8 cellular contexts compared by ENCODE assay signal in genomic region chr16:48353565-48354163, GRCh38. TPM values are rescaled to one million over a fixed set of nuclear protein-coding genes. Genes with fewer than 3 reads are reported as not detected.
DNase-seq lines count a peak whose midpoint lies in the region; ATAC-seq and TF ChIP-seq lines count a peak whose summit lies in the region.

No MANE protein-coding gene starts in this region.

- no peaks in the 10 kb centered on the region for H3K9me3 ChIP-seq in RWPE2 (ENCODE audit: severe bottlenecking)
- no peaks in the 10 kb centered on the region for H3K9me3 ChIP-seq in trophoblast cell (ENCODE audit: insufficient read depth, low read depth, low read length)
- no peaks in the 10 kb centered on the region for H3K9me3 ChIP-seq in uterus

- no peak overlapping the region for H2AFZ ChIP-seq in trophoblast cell (ENCODE audit: insufficient read depth, low read length, poor library complexity)

- ATAC-seq in GM21360 (IDR thresholded peaks at IDR 0.05; ENCODE audit: unreplicated experiment): peak; percentile 69
- ATAC-seq in RWPE2 (ENCODE audit: low read depth): peak; percentile 87
- ATAC-seq in activated T-helper 17 cell treated with anti-CD3 and anti-CD28 coated beads, Interleukin-2, amount 50 U/mL, for 72 hours (replicated peaks): peak; percentile 71

- H3K27ac Mint-ChIP-seq in IgD-negative memory B cell: peak overlapping the region; percentile 22 to 84 (median 77)
- no peak overlapping the region for H3K27ac Mint-ChIP-seq in activated T-helper 17 cell treated with anti-CD3 and anti-CD28 coated beads, Interleukin-2, amount 50 U/mL, for 72 hours

- no CpG with 5 or more reads among the region's 7 CpGs for WGBS in trophoblast cell (ENCODE audit: extremely low coverage, insufficient coverage, insufficient read length)

- no peak overlapping the region for H3K4ac ChIP-seq in trophoblast cell (ENCODE audit: low read depth, low read length)

- no peak overlapping the region for H3K18ac ChIP-seq in trophoblast cell (ENCODE audit: low read length)

- intact Hi-C loops in uterus (cut with DNase I; ENCODE audit: low total_unique reads): loop anchor here (10.0 kb wide), 1 partner anchor 271 kb away; no protein-coding TSS in a partner anchor

- H3K4me1 Mint-ChIP-seq in IgD-negative memory B cell: peaks cover 10 to 18% (median 17%) of the 10 kb centered on the region in 3 donors
- peaks cover 10% of the 10 kb centered on the region for H3K4me1 Mint-ChIP-seq in activated T-helper 17 cell treated with anti-CD3 and anti-CD28 coated beads, Interleukin-2, amount 50 U/mL, for 72 hours

- no peaks in the 10 kb centered on the region for H3K9me3 Mint-ChIP-seq in IgD-negative memory B cell
- H3K9me3 Mint-ChIP-seq in activated T-helper 17 cell treated with anti-CD3 and anti-CD28 coated beads, Interleukin-2, amount 50 U/mL, for 72 hours: no peaks in the 10 kb centered on the region

- no peak overlapping the region for H3K27ac ChIP-seq in RWPE2 (ENCODE audit: poor library complexity, severe bottlenecking)
- H3K27ac ChIP-seq in trophoblast cell (ENCODE audit: low read depth, low read length): no peak overlapping the region
- no peak overlapping the region for H3K27ac ChIP-seq in uterus

- no peak overlapping the region for H3K9ac ChIP-seq in trophoblast cell (ENCODE audit: low read length)

- peaks cover 2% of the 10 kb centered on the region for H3K36me3 Mint-ChIP-seq in IgD-negative memory B cell
- peaks cover 91% of the 10 kb centered on the region for H3K36me3 Mint-ChIP-seq in activated T-helper 17 cell treated with anti-CD3 and anti-CD28 coated beads, Interleukin-2, amount 50 U/mL, for 72 hours (ENCODE audit: low read depth)

- no peaks in the 10 kb centered on the region for H3K27me3 Mint-ChIP-seq in IgD-negative memory B cell
- no peaks in the 10 kb centered on the region for H3K27me3 Mint-ChIP-seq in activated T-helper 17 cell treated with anti-CD3 and anti-CD28 coated beads, Interleukin-2, amount 50 U/mL, for 72 hours

- H3K79me1 ChIP-seq in trophoblast cell (ENCODE audit: low read length): no peaks in the 10 kb centered on the region

- H3K4me3 Mint-ChIP-seq in IgD-negative memory B cell: no peak overlapping the region
- H3K4me3 Mint-ChIP-seq in activated T-helper 17 cell treated with anti-CD3 and anti-CD28 coated beads, Interleukin-2, amount 50 U/mL, for 72 hours: no peak overlapping the region

- no peak overlapping the region for H2BK12ac ChIP-seq in trophoblast cell (ENCODE audit: low read length)

- no peak overlapping the region for H4K8ac ChIP-seq in trophoblast cell (ENCODE audit: low read depth, low read length)

- H4K91ac ChIP-seq in trophoblast cell (ENCODE audit: low read depth, low read length): no peak overlapping the region

- H2BK5ac ChIP-seq in trophoblast cell (ENCODE audit: low read depth, low read length, poor library complexity): no peak overlapping the region

- H4K12ac ChIP-seq in trophoblast cell (ENCODE audit: low read depth, low read length): no peak overlapping the region

- no peak overlapping the region for H3K4me3 ChIP-seq in RWPE2 (ENCODE audit: severe bottlenecking)
- no peak overlapping the region for H3K4me3 ChIP-seq in foreskin fibroblast (ENCODE audit: low read depth in 1 of 2, low read length in 2 of 2)
- H3K4me3 ChIP-seq in trophoblast cell (ENCODE audit: low read depth, low read length): no peak overlapping the region
- no peak overlapping the region for H3K4me3 ChIP-seq in uterus

- H3K23ac ChIP-seq in trophoblast cell (ENCODE audit: low read length): no peak overlapping the region

- H3K4me1 ChIP-seq in RWPE2 (ENCODE audit: insufficient read depth, poor library complexity, severe bottlenecking) (peaks cover 4% of the 10 kb centered on the region), trophoblast cell (ENCODE audit: control insufficient read depth in 1 of 2, insufficient read depth in 2 of 2, low read length in 2 of 2) (no peaks in the 10 kb centered on the region), uterus (no peaks in the 10 kb centered on the region)

- H2BK120ac ChIP-seq in trophoblast cell (ENCODE audit: insufficient read depth, low read length, poor library complexity): no peak overlapping the region

- H3K36me3 ChIP-seq in RWPE2 (ENCODE audit: low read depth): peaks cover 72% of the 10 kb centered on the region
- peaks cover 19 to 25% of the 10 kb centered on the region in 2 experiments for H3K36me3 ChIP-seq in trophoblast cell (ENCODE audit: control insufficient read depth in 1 of 2, insufficient read depth in 2 of 2, low read length in 2 of 2)
- peaks cover 0 to 3% of the 10 kb centered on the region in 2 donors for H3K36me3 ChIP-seq in uterus

- no peaks in the 10 kb centered on the region for H3K27me3 ChIP-seq in RWPE2 (ENCODE audit: insufficient read depth, poor library complexity, severe bottlenecking)
- H3K27me3 ChIP-seq in trophoblast cell (ENCODE audit: insufficient read depth, low read length): no peaks in the 10 kb centered on the region
- H3K27me3 ChIP-seq in uterus: no peaks in the 10 kb centered on the region

- TF ChIP-seq CTCF in RWPE2 (IDR thresholded peaks at IDR 0.05; ENCODE audit: poor library complexity, severe bottlenecking): peak; percentile 86
- peak; percentile 90 for TF ChIP-seq CTCF in foreskin fibroblast (IDR thresholded peaks at IDR 0.05; ENCODE audit: low read depth, low read length)
- peak; percentile 74 to 81 (median 76) for TF ChIP-seq CTCF in uterus (IDR thresholded peaks at IDR 0.05)

- no peak for TF ChIP-seq POLR2A in uterus (IDR thresholded peaks at IDR 0.05)

- H3K79me2 ChIP-seq in trophoblast cell (ENCODE audit: control insufficient read depth, insufficient read depth, low read length, poor library complexity): no peaks in the 10 kb centered on the region

- peak; percentile 57 for DNase-seq in COLO829 (ENCODE audit: low spot score)
- DNase-seq in RWPE2 (ENCODE audit: low spot score): no peak
- DNase-seq in foreskin fibroblast: peak; percentile 56 to 83
- DNase-seq in trophoblast cell: peak; percentile 65 to 78
- peak; percentile 41 to 50 for DNase-seq in uterus

- no peak overlapping the region for H3K4me2 ChIP-seq in trophoblast cell (ENCODE audit: low read length)

- H2AK5ac ChIP-seq in trophoblast cell (ENCODE audit: low read length): no peak overlapping the region

- no peak overlapping the region for H3K14ac ChIP-seq in trophoblast cell (ENCODE audit: low read length)

RNA-seq across cellular contexts. Expression of gene SIAH1, which starts 31.5 kb away (rescaled TPM):
- polyA plus RNA-seq in IgD-negative memory B cell: 24.3 TPM
- 10 to 100 TPM; 15.0 to 16.5 TPM for total RNA-seq in activated T-helper 17 cell treated with anti-CD3 and anti-CD28 coated beads, Interleukin-2, amount 50 U/mL, for 72 hours
- 76.1 and 80.1 TPM in 2 replicates for polyA plus RNA-seq in trophoblast cell (2013)
- total RNA-seq in uterus: 10 to 100 TPM; 28.2 to 79.4 (median 41.6) TPM
